ENCODE assay signal across 9 cellular contexts in the genomic region with DNA sequence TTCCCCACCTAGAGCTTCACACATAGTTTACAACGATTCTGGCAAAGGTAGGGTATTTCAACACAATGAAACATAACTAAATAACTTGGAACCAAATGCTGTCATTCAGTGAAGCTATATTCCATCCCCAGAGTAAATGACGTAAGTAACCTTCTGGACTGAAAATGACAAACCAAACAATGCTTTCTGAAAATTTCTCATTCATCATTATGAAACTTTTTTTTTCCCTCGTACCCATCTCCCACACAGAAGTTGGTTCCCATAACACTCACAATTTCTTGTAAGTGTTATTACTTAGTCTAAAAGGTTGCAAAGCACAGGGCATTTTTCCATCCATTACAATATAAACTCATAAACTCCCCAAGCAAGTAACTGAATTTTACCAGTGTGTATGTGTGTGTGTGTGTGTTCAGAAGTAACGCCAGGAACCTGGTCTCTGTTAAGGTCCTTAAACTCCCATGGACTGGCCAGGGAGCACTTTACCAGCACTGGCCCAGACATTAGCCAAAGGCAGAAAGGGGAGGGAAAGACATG. TPM values are rescaled to one million over a fixed set of nuclear protein-coding genes. Genes with fewer than 3 reads are reported as not detected.
DNase-seq lines count a peak whose midpoint lies in the region; ATAC-seq and TF ChIP-seq lines count a peak whose summit lies in the region.
"Had no signal": no experiment of that assay in that cellular context is flagged by ENCODE, and none has a peak within 500 bp of the region (broad histone marks: within the 10 kb centered on the region; RNA-seq: fewer than 3 reads in every experiment).

No MANE protein-coding gene starts in this region.

- H4K20me1 ChIP-seq in mammary epithelial cell (ENCODE audit: insufficient read depth, low read length): no peaks in the 10 kb centered on the region

- WGBS in mammary epithelial cell (ENCODE audit: low coverage, missing lambda C conversion rate): 50% methylated on average over 4 of the region's 4 CpGs

- H3K9me3 Mint-ChIP-seq in MCF 10A (ENCODE audit: unreplicated experiment): no peaks in the 10 kb centered on the region
- peaks cover 16% of the 10 kb centered on the region for H3K9me3 Mint-ChIP-seq in activated naive CD8-positive, alpha-beta T cell treated with anti-CD3 and anti-CD28 coated beads, Interleukin-2, amount 50 U/mL, for 24 hours
- no peaks in the 10 kb centered on the region for H3K9me3 Mint-ChIP-seq in stimulated activated naive CD8-positive, alpha-beta T cell treated with anti-CD3 and anti-CD28 coated beads, Interleukin-15, Interleukin-2, amounts not matched to agents 100 ng/mL and 50 ng/mL, for 24 hours

- no peak overlapping the region for H3K27ac ChIP-seq in mammary epithelial cell (ENCODE audit: insufficient read depth, low read depth, low read length)
- H3K27ac ChIP-seq: neural progenitor cell had no signal

- no peak overlapping the region for H3K4me2 ChIP-seq in mammary epithelial cell (ENCODE audit: insufficient read depth, low read depth, low read length)
- H3K4me2 ChIP-seq: neural progenitor cell had no signal

- no peak overlapping the region for H3K4me3 ChIP-seq in mammary epithelial cell (replicated peaks in 1 of 3; ENCODE audit: insufficient read depth in 1 of 3, low read depth in 2 of 3, low read length in 3 of 3)
- H3K4me3 ChIP-seq: neural progenitor cell had no signal

- ATAC-seq in HG02870 (IDR thresholded peaks at IDR 0.05; ENCODE audit: unreplicated experiment): peak; percentile 49
- ATAC-seq in activated naive CD8-positive, alpha-beta T cell treated with anti-CD3 and anti-CD28 coated beads, Interleukin-2, amount 50 U/mL, for 24 hours: peak; percentile 61

- BruUV-seq in MCF 10A (replicated peaks; lab: Mats Ljungman, UMichigan): no TSS peak
- BruUV-seq in mammary epithelial cell (replicated peaks; lab: Mats Ljungman, UMichigan): no TSS peak

- dilution Hi-C loops in mammary epithelial cell (cut with HindIII; ENCODE audit: low sequenced_read_pairs): no loop called here

- no peak overlapping the region for H3K9ac ChIP-seq in mammary epithelial cell (ENCODE audit: insufficient read depth, low read length)
- H3K9ac ChIP-seq: neural progenitor cell had no signal

- no peak overlapping the region for H2AFZ ChIP-seq in mammary epithelial cell (ENCODE audit: low read depth, low read length)
- H2AFZ ChIP-seq: neural progenitor cell had no signal

- H3K4me1 ChIP-seq in mammary epithelial cell (ENCODE audit: insufficient read depth, low read length): peaks cover 23% of the 10 kb centered on the region
- H3K4me1 ChIP-seq: neural progenitor cell had no signal

- DNase-seq in MCF 10A (ENCODE audit: unreplicated experiment): peak; percentile 46
- no peak for DNase-seq in mammary epithelial cell
- DNase-seq in activated naive CD8-positive, alpha-beta T cell treated with anti-CD3 and anti-CD28 coated beads, Interleukin-2, amount 50 U/mL, for 24 hours: no peak
- DNase-seq in NCI-H2196 (lab: John Stamatoyannopoulos, UW; ENCODE audit: unreplicated experiment): no peak
- DNase-seq in globus pallidus (ENCODE audit: low spot score): no peak
- no peak for DNase-seq in effector CD8-positive, alpha-beta T cell (lab: John Stamatoyannopoulos, UW)

- H3K4me3 Mint-ChIP-seq in MCF 10A (ENCODE audit: unreplicated experiment): no peak overlapping the region
- H3K4me3 Mint-ChIP-seq in activated naive CD8-positive, alpha-beta T cell treated with anti-CD3 and anti-CD28 coated beads, Interleukin-2, amount 50 U/mL, for 24 hours: peak overlapping the region; percentile 65
- peak overlapping the region; percentile 80 for H3K4me3 Mint-ChIP-seq in stimulated activated naive CD8-positive, alpha-beta T cell treated with anti-CD3 and anti-CD28 coated beads, Interleukin-15, Interleukin-2, amounts not matched to agents 100 ng/mL and 50 ng/mL, for 24 hours
- H3K4me3 Mint-ChIP-seq: neural progenitor cell had no signal

- TF ChIP-seq CTCF in MCF 10A (IDR thresholded peaks at IDR 0.05; ENCODE audit: unreplicated experiment) (no peak), mammary epithelial cell (conservative IDR thresholded peaks at IDR 0.05 in 1 of 2, IDR thresholded peaks at IDR 0.05 in 1 of 2; ENCODE audit: extremely low read depth in 1 of 2, insufficient read depth in 1 of 2, low read depth in 1 of 2, low read length in 2 of 2) (no peak)

- no peaks in the 10 kb centered on the region for H3K9me3 ChIP-seq in mammary epithelial cell (replicated peaks; ENCODE audit: insufficient read depth, low read length)

- intact Hi-C loops in MCF 10A (cut with micrococcal nuclease): no loop called here
- intact Hi-C loops in mammary epithelial cell (cut with micrococcal nuclease): no loop called here

- peaks cover 33% of the 10 kb centered on the region for H3K4me1 Mint-ChIP-seq in MCF 10A (ENCODE audit: insufficient read depth, unreplicated experiment)
- peaks cover 95% of the 10 kb centered on the region for H3K4me1 Mint-ChIP-seq in activated naive CD8-positive, alpha-beta T cell treated with anti-CD3 and anti-CD28 coated beads, Interleukin-2, amount 50 U/mL, for 24 hours
- H3K4me1 Mint-ChIP-seq in stimulated activated naive CD8-positive, alpha-beta T cell treated with anti-CD3 and anti-CD28 coated beads, Interleukin-15, Interleukin-2, amounts not matched to agents 100 ng/mL and 50 ng/mL, for 24 hours (ENCODE audit: low read depth): peaks cover 96% of the 10 kb centered on the region

- POLR2A ChIA-PET in MCF 10A (lab: Yijun Ruan, JAX): no interaction called here

- H3K36me3 ChIP-seq in mammary epithelial cell (ENCODE audit: insufficient read depth, low read length): no peaks in the 10 kb centered on the region
- H3K36me3 ChIP-seq: neural progenitor cell had no signal

- H3K27me3 Mint-ChIP-seq in MCF 10A (ENCODE audit: insufficient read depth, unreplicated experiment): no peaks in the 10 kb centered on the region
- H3K27me3 Mint-ChIP-seq in activated naive CD8-positive, alpha-beta T cell treated with anti-CD3 and anti-CD28 coated beads, Interleukin-2, amount 50 U/mL, for 24 hours: no peaks in the 10 kb centered on the region
- H3K27me3 Mint-ChIP-seq in stimulated activated naive CD8-positive, alpha-beta T cell treated with anti-CD3 and anti-CD28 coated beads, Interleukin-15, Interleukin-2, amounts not matched to agents 100 ng/mL and 50 ng/mL, for 24 hours: no peaks in the 10 kb centered on the region

- CTCF ChIA-PET in MCF 10A (lab: Yijun Ruan, JAX): interaction anchor here (0.6 to 1.4 kb wide), 3 partner anchors 13 to 194 kb away, joined by 3 to 7 read pairs (median 3); no protein-coding TSS in a partner anchor
- CTCF ChIA-PET in mammary epithelial cell (lab: Charles Lee; ENCODE audit: low non-redundant PET): interaction anchor here (0.6 to 0.7 kb wide), 2 partner anchors 58 to 1048 kb away, joined by 3 to 4 read pairs; no protein-coding TSS in a partner anchor

- H3K79me2 ChIP-seq in mammary epithelial cell (ENCODE audit: insufficient read depth, low read length): peaks cover 14% of the 10 kb centered on the region

- H3K27me3 ChIP-seq in mammary epithelial cell (ENCODE audit: insufficient read depth, low read length): no peaks in the 10 kb centered on the region
- H3K27me3 ChIP-seq: neural progenitor cell had no signal

- H3K36me3 Mint-ChIP-seq in MCF 10A (ENCODE audit: insufficient read depth, unreplicated experiment): peaks cover 17% of the 10 kb centered on the region
- H3K36me3 Mint-ChIP-seq in activated naive CD8-positive, alpha-beta T cell treated with anti-CD3 and anti-CD28 coated beads, Interleukin-2, amount 50 U/mL, for 24 hours (ENCODE audit: low read depth): peaks cover 78% of the 10 kb centered on the region
- peaks cover 84% of the 10 kb centered on the region for H3K36me3 Mint-ChIP-seq in stimulated activated naive CD8-positive, alpha-beta T cell treated with anti-CD3 and anti-CD28 coated beads, Interleukin-15, Interleukin-2, amounts not matched to agents 100 ng/mL and 50 ng/mL, for 24 hours (ENCODE audit: low read depth)

- H3K27ac Mint-ChIP-seq in MCF 10A (ENCODE audit: low read depth, unreplicated experiment): no peak overlapping the region
- peak overlapping the region; percentile 100 for H3K27ac Mint-ChIP-seq in activated naive CD8-positive, alpha-beta T cell treated with anti-CD3 and anti-CD28 coated beads, Interleukin-2, amount 50 U/mL, for 24 hours
- H3K27ac Mint-ChIP-seq in stimulated activated naive CD8-positive, alpha-beta T cell treated with anti-CD3 and anti-CD28 coated beads, Interleukin-15, Interleukin-2, amounts not matched to agents 100 ng/mL and 50 ng/mL, for 24 hours: peak overlapping the region; percentile 100
- H3K27ac Mint-ChIP-seq: neural progenitor cell had no signal

- in situ Hi-C loops in mammary epithelial cell (cut with MboI; ENCODE audit: low sequenced_read_pairs in 2 of 2): no loop called here

RNA-seq across cellular contexts. Expression of a gene that starts 41.6 kb away (rescaled TPM):
- 19.7 and 43.4 TPM in 2 replicates for total RNA-seq in MCF 10A (2022)
- 10 to 100 TPM; 39.3 to 59.4 TPM for total RNA-seq in mammary epithelial cell
- 9.5 TPM for polyA plus RNA-seq in mammary epithelial cell
- 46.8 TPM for polyA minus RNA-seq in mammary epithelial cell
